Comparison of ENCODE assay signal across 28 cellular contexts in the genomic region with DNA sequence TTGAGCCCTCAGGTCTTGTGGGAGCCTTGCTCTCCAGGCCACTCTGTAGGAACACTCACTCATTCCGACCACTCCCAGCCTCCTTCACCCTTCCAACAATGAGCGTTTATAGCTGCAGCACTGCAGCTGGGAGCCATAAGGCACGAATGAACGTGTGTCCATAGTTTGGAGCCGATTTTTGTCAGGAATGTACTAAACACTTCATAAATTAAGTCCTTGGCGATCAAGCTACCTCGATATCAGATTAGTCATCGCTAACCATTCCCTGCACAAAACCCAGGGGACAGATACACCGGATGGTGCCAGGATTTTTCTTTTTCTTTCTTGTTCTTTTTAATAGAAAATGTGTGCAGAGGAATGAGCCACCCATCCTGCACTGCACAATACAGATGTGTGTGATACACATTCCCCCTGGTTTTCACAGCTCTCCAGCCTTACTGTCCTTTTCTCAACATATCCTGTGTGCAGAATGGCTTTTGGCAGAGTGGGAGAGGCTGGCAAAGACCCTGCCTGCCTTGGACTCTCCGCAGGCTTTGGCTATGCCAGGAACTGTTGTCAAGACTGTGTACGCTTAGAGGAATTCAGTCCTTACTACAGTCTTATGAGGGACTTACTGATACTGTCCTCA.
DNase-seq lines count a peak whose midpoint lies in the region; ATAC-seq and TF ChIP-seq lines count a peak whose summit lies in the region.
"Had no signal": no experiment of that assay in that cellular context is flagged by ENCODE, and none has a peak within 500 bp of the region (broad histone marks: within the 10 kb centered on the region; RNA-seq: fewer than 3 reads in every experiment).

No MANE protein-coding gene starts in this region.

- H4K91ac ChIP-seq in IMR-90 (ENCODE audit: insufficient read depth, low read depth, low read length), result no peak overlapping the region

- no peak for TF ChIP-seq POLR2A in IMR-90 (IDR thresholded peaks at IDR 0.05; ENCODE audit: low read depth, low read length)
- no peak for TF ChIP-seq POLR2A in gastrocnemius medialis (IDR thresholded peaks at IDR 0.05)

- H2AFZ ChIP-seq in IMR-90 (replicated peaks; ENCODE audit: low read length, poor library complexity), result peak overlapping the region; percentile 27

- H2AK5ac ChIP-seq in IMR-90 (ENCODE audit: low read depth, low read length), result no peak overlapping the region

- H3K9me3 Mint-ChIP-seq in glutamatergic neuron (ENCODE audit: unreplicated experiment), result peaks cover 3% of the 10 kb centered on the region
- H3K9me3 Mint-ChIP-seq in activated CD4-positive, alpha-beta memory T cell treated with anti-CD3 and anti-CD28 coated beads, Interleukin-2, amount 10 ng/mL, durations not matched to agents 7 days and 5 days, result peaks cover 6% of the 10 kb centered on the region
- H3K9me3 Mint-ChIP-seq: HFFc6 had no signal

- no peak overlapping the region for H3K4me2 ChIP-seq in IMR-90 (ENCODE audit: low read depth, low read length)

- H4K20me1 ChIP-seq in IMR-90 (ENCODE audit: insufficient read depth, low read length), result no peaks in the 10 kb centered on the region

- no peaks in the 10 kb centered on the region for H3K79me1 ChIP-seq in IMR-90 (ENCODE audit: low read depth in 1 of 2, low read length in 2 of 2)

- H3K36me3 ChIP-seq in IMR-90 (ENCODE audit: control insufficient read depth, insufficient read depth, low read length) (no peaks in the 10 kb centered on the region), gastrocnemius medialis (no peaks in the 10 kb centered on the region)
- H3K36me3 ChIP-seq: stomach, tibial nerve had no signal

- H3K18ac ChIP-seq in IMR-90 (ENCODE audit: low read depth, low read length), result no peak overlapping the region

- TF ChIP-seq RAD21 in IMR-90 (IDR thresholded peaks at IDR 0.05; ENCODE audit: low read length), result no peak

- TF ChIP-seq CTCF in IMR-90 (conservative IDR thresholded peaks at IDR 0.05; ENCODE audit: low read depth, low read length) (no peak), gastrocnemius medialis (IDR thresholded peaks at IDR 0.05 in 4 of 5, conservative IDR thresholded peaks at IDR 0.05 in 1 of 5) (no peak), glutamatergic neuron (IDR thresholded peaks at IDR 0.05; ENCODE audit: partially characterized antibody, unreplicated experiment) (no peak)

- no peak for ATAC-seq in IMR-90 (ENCODE audit: low read depth)
- ATAC-seq in gastrocnemius medialis, result peak; percentile 14 to 33
- no peak for ATAC-seq in GM21737 (IDR thresholded peaks at IDR 0.05; ENCODE audit: unreplicated experiment)
- ATAC-seq: activated T-cell treated with anti-CD3 and anti-CD28 coated beads, Interleukin-2, amount 50 U/mL, for 4 hours; body of pancreas; GM12878; naive thymus-derived CD8-positive, alpha-beta T cell; Panc1 had no signal

- CTCF ChIA-PET in IMR-90 (lab: Yijun Ruan, JAX), result interaction anchor here (0.5 kb wide), 1 partner anchor 344 kb away, joined by 4 read pairs; no protein-coding TSS in a partner anchor
- CTCF ChIA-PET in activated CD4-positive, alpha-beta memory T cell treated with anti-CD3 and anti-CD28 coated beads, Interleukin-2, amount 10 ng/mL, durations not matched to agents 7 days and 5 days (lab: Charles Lee), result no interaction called here

- no peak overlapping the region for H2AK9ac ChIP-seq in IMR-90 (replicated peaks; ENCODE audit: low read depth, low read length, poor library complexity)

- H4K8ac ChIP-seq in IMR-90 (ENCODE audit: low read depth in 2 of 2, low read length in 2 of 2), result no peak overlapping the region

- dilution Hi-C loops in IMR-90 (cut with HindIII; ENCODE audit: low sequenced_read_pairs, unreplicated experiment), result no loop called here

- H3K56ac ChIP-seq in IMR-90 (ENCODE audit: extremely low read depth, insufficient read depth, low read length), result no peak overlapping the region

- H3K27ac ChIP-seq in IMR-90 (ENCODE audit: insufficient read depth, low read length) (no peak overlapping the region), gastrocnemius medialis (no peak overlapping the region)
- H3K27ac ChIP-seq: body of pancreas, stomach, tibial nerve had no signal

- peaks cover 4% of the 10 kb centered on the region for H3K36me3 Mint-ChIP-seq in glutamatergic neuron (ENCODE audit: unreplicated experiment)
- no peaks in the 10 kb centered on the region for H3K36me3 Mint-ChIP-seq in activated CD4-positive, alpha-beta memory T cell treated with anti-CD3 and anti-CD28 coated beads, Interleukin-2, amount 10 ng/mL, durations not matched to agents 7 days and 5 days (ENCODE audit: low read depth)

- in situ Hi-C loops in IMR-90 (cut with MboI; ENCODE audit: low sequenced_read_pairs) (no loop called here), gastrocnemius medialis (cut with MboI; ENCODE audit: low sequenced_read_pairs in 4 of 4) (no loop called here)

- no peak overlapping the region for H3K4me3 ChIP-seq in IMR-90 (ENCODE audit: insufficient read depth, low read depth, low read length)
- H3K4me3 ChIP-seq in gastrocnemius medialis, result no peak overlapping the region
- H3K4me3 ChIP-seq: body of pancreas, GM12878, stomach, tibial nerve had no signal

- no peak overlapping the region for H3K23ac ChIP-seq in IMR-90 (ENCODE audit: low read depth, low read length)

- intact Hi-C loops in IMR-90 (cut with micrococcal nuclease), result no loop called here
- intact Hi-C loops in gastrocnemius medialis (cut with DNase I; ENCODE audit: low total_unique reads), result no loop called here

- no peaks in the 10 kb centered on the region for H3K9me3 ChIP-seq in IMR-90 (ENCODE audit: control insufficient read depth, insufficient read depth, low read length)
- H3K9me3 ChIP-seq in gastrocnemius medialis, result no peaks in the 10 kb centered on the region
- H3K9me3 ChIP-seq: body of pancreas, Caco-2, stomach, tibial nerve had no signal

- no peak overlapping the region for H2BK15ac ChIP-seq in IMR-90 (ENCODE audit: low read depth, low read length)

- no peak overlapping the region for H3K4ac ChIP-seq in IMR-90 (ENCODE audit: low read depth, low read length)

- H4K5ac ChIP-seq in IMR-90 (ENCODE audit: low read depth, low read length), result no peak overlapping the region

- no peaks in the 10 kb centered on the region for H3K9me1 ChIP-seq in IMR-90 (ENCODE audit: insufficient read depth, low read length)

- H2BK20ac ChIP-seq in IMR-90 (ENCODE audit: low read depth, low read length), result no peak overlapping the region

- BruUV-seq in IMR-90 (replicated peaks; lab: Mats Ljungman, UMichigan), result no TSS peak

- H3K4me3 Mint-ChIP-seq in glutamatergic neuron (ENCODE audit: unreplicated experiment), result no peak overlapping the region
- no peak overlapping the region for H3K4me3 Mint-ChIP-seq in activated CD4-positive, alpha-beta memory T cell treated with anti-CD3 and anti-CD28 coated beads, Interleukin-2, amount 10 ng/mL, durations not matched to agents 7 days and 5 days
- H3K4me3 Mint-ChIP-seq: activated CD4-positive, alpha-beta T cell treated with anti-CD3 and anti-CD28 coated beads, Interleukin-2, amount 10 ng/mL, durations not matched to agents 24 days and 14 days; activated T-cell treated with anti-CD3 and anti-CD28 coated beads, Interleukin-2, amount 50 U/mL, for 4 hours; HFFc6; naive thymus-derived CD8-positive, alpha-beta T cell had no signal

- DNase-seq in AG20443 (ENCODE audit: low spot score) (peak; percentile 69), IMR-90 (no peak), fibroblast of the conjunctiva (ENCODE audit: low read depth) (peak; percentile 32), gastrocnemius medialis (no peak), cortex of kidney (lab: John Stamatoyannopoulos, UW) (no peak), glutamatergic neuron (no peak)
- no peak for DNase-seq in activated CD4-positive, alpha-beta memory T cell treated with anti-CD3 and anti-CD28 coated beads, Interleukin-2, amount 10 ng/mL, durations not matched to agents 7 days and 5 days
- DNase-seq: activated CD4-positive, alpha-beta T cell treated with anti-CD3 and anti-CD28 coated beads, Interleukin-2, amount 10 ng/mL, durations not matched to agents 24 days and 14 days; activated T-cell treated with anti-CD3 and anti-CD28 coated beads, Interleukin-2, amount 50 U/mL, for 4 hours; body of pancreas; Caco-2; DMS79; effector CD4-positive, alpha-beta T cell; HFFc6; naive thymus-derived CD8-positive, alpha-beta T cell; NCI-H1105; NCI-H2029; NCI-H526; occipital lobe; SIG-M5; small intestine; stimulated activated CD8-positive, alpha-beta memory T cell treated with anti-CD3 and anti-CD28 coated beads, Interleukin-4, amount 100 ng/mL, for 48 hours; stomach had no signal

- H3K4me1 ChIP-seq in IMR-90 (ENCODE audit: control insufficient read depth, insufficient read depth, low read length) (no peaks in the 10 kb centered on the region), gastrocnemius medialis (no peaks in the 10 kb centered on the region)
- H3K4me1 ChIP-seq: body of pancreas, Caco-2, stomach had no signal

- POLR2A ChIA-PET in IMR-90 (lab: Charles Lee; ENCODE audit: unreplicated experiment), result no interaction called here
- POLR2A ChIA-PET in activated CD4-positive, alpha-beta memory T cell treated with anti-CD3 and anti-CD28 coated beads, Interleukin-2, amount 10 ng/mL, durations not matched to agents 7 days and 5 days (lab: Charles Lee), result no interaction called here

- no peak overlapping the region for H2BK120ac ChIP-seq in IMR-90 (ENCODE audit: low read depth, low read length)

- H3K9ac ChIP-seq in IMR-90 (ENCODE audit: low read depth, low read length), result no peak overlapping the region

- no peak overlapping the region for H3K27ac Mint-ChIP-seq in glutamatergic neuron (ENCODE audit: unreplicated experiment)
- no peak overlapping the region for H3K27ac Mint-ChIP-seq in activated CD4-positive, alpha-beta memory T cell treated with anti-CD3 and anti-CD28 coated beads, Interleukin-2, amount 10 ng/mL, durations not matched to agents 7 days and 5 days
- H3K27ac Mint-ChIP-seq: activated CD4-positive, alpha-beta T cell treated with anti-CD3 and anti-CD28 coated beads, Interleukin-2, amount 10 ng/mL, durations not matched to agents 24 days and 14 days; HFFc6; naive thymus-derived CD8-positive, alpha-beta T cell had no signal

- no peak overlapping the region for H3K14ac ChIP-seq in IMR-90 (replicated peaks; ENCODE audit: low read depth, low read length)

- WGBS in IMR-90 (ENCODE audit: extremely low coverage in 2 of 2, insufficient read length in 1 of 2), 2 experiments, result 8% methylated on average over 2 of the region's 11 CpGs; no CpG with 5 or more reads in 1 of the 2 experiments

- no peaks in the 10 kb centered on the region for H3K4me1 Mint-ChIP-seq in glutamatergic neuron (ENCODE audit: low read depth, unreplicated experiment)
- H3K4me1 Mint-ChIP-seq in activated CD4-positive, alpha-beta memory T cell treated with anti-CD3 and anti-CD28 coated beads, Interleukin-2, amount 10 ng/mL, durations not matched to agents 7 days and 5 days, result no peaks in the 10 kb centered on the region

- H3K27me3 ChIP-seq in IMR-90 (ENCODE audit: control insufficient read depth, insufficient read depth, low read length), result no peaks in the 10 kb centered on the region; the same call in none of the 2 replicates
- no peaks in the 10 kb centered on the region for H3K27me3 ChIP-seq in gastrocnemius medialis
- H3K27me3 ChIP-seq: body of pancreas, tibial nerve had no signal

- H3K27me3 Mint-ChIP-seq in glutamatergic neuron (ENCODE audit: unreplicated experiment), result no peaks in the 10 kb centered on the region
- H3K27me3 Mint-ChIP-seq in activated CD4-positive, alpha-beta memory T cell treated with anti-CD3 and anti-CD28 coated beads, Interleukin-2, amount 10 ng/mL, durations not matched to agents 7 days and 5 days, result no peaks in the 10 kb centered on the region
- H3K27me3 Mint-ChIP-seq: activated CD4-positive, alpha-beta T cell treated with anti-CD3 and anti-CD28 coated beads, Interleukin-2, amount 10 ng/mL, durations not matched to agents 24 days and 14 days; IgD-negative memory B cell had no signal

- no peak overlapping the region for H2BK5ac ChIP-seq in IMR-90 (ENCODE audit: low read depth, low read length, poor library complexity, severe bottlenecking)

Comparison
In these comparisons a context has a peak if more than half of its experiments do, and no peak if none do; other contexts are left out.
1. DNase-seq: peak in AG20443 (single experiment) and fibroblast of the conjunctiva (single experiment); none in IMR-90 (single experiment), gastrocnemius medialis (0 of 2), cortex of kidney (single experiment), glutamatergic neuron (single experiment) and activated CD4-positive, alpha-beta memory T cell treated with anti-CD3 and anti-CD28 coated beads, Interleukin-2, amount 10 ng/mL, durations not matched to agents 7 days and 5 days (single experiment).
2. ATAC-seq: peak in gastrocnemius medialis (2 of 2); none in IMR-90 (single experiment) and GM21737 (single experiment).